In the genomic region with DNA sequence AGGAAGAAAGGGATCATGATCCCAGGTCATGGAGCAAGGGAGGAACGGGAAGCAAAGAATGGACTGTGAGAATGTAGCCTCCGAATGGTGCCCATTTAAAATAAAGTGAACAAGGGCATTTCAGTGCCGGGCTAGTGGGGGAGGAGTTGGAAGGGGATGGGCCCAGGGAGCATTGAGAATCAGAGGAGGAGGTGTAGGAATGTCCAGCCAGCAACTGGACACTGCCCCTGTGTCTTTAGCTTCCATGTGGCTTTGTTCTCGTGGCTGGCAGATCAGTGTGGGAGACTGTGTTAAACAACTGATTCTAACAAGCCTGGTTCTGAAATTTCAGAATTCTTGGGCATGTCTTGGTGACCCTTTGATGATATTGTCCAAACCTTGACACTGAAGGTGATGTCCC, we compare ENCODE assay signal across 12 cellular contexts. TPM values are rescaled to one million over a fixed set of nuclear protein-coding genes. Genes with fewer than 3 reads are reported as not detected.
DNase-seq lines count a peak whose midpoint lies in the region; ATAC-seq, FAIRE-seq and TF ChIP-seq lines count a peak whose summit lies in the region.
"Had no signal": no experiment of that assay in that cellular context is flagged by ENCODE, and none has a peak within 500 bp of the region (broad histone marks: within the 10 kb centered on the region; RNA-seq: fewer than 3 reads in every experiment).

No MANE protein-coding gene starts in this region.

- no peaks in the 10 kb centered on the region for H3K27me3 ChIP-seq in neural progenitor cell
- H3K27me3 ChIP-seq: heart left ventricle had no signal

- H3K4me1 Mint-ChIP-seq in IgD-negative memory B cell (peaks cover 13 to 24% (median 19%) of the 10 kb centered on the region in 3 donors), neural progenitor cell (peaks cover 27% of the 10 kb centered on the region)
- H3K4me1 Mint-ChIP-seq in central memory CD8-positive, alpha-beta T cell = peaks cover 27% of the 10 kb centered on the region

- peaks cover 21% of the 10 kb centered on the region for H4K20me1 ChIP-seq in neural progenitor cell (ENCODE audit: low read depth)

- no peak overlapping the region for H3K4me2 ChIP-seq in neural progenitor cell

- no peak for FAIRE-seq in H54 (lab: Jason Lieb, UNC)

- H3K36me3 ChIP-seq in neural progenitor cell = no peaks in the 10 kb centered on the region

- no peak overlapping the region for H3K27ac ChIP-seq in neural progenitor cell

- H3K27me3 Mint-ChIP-seq in IgD-negative memory B cell (no peaks in the 10 kb centered on the region), neural progenitor cell (ENCODE audit: insufficient read depth, low read depth) (peaks cover 4% of the 10 kb centered on the region)
- H3K27me3 Mint-ChIP-seq in central memory CD8-positive, alpha-beta T cell = peaks cover 23% of the 10 kb centered on the region

- peak overlapping the region; percentile 38 to 96 (median 66) for H3K4me3 Mint-ChIP-seq in IgD-negative memory B cell
- no peak overlapping the region for H3K4me3 Mint-ChIP-seq in central memory CD8-positive, alpha-beta T cell
- peak overlapping the region; percentile 76 for H3K4me3 Mint-ChIP-seq in neural progenitor cell

- DNase-seq in Ammon's horn (ENCODE audit: low spot score) = peak; percentile 82
- DNase-seq in central memory CD8-positive, alpha-beta T cell (ENCODE audit: low spot score in 2 of 2) = no peak
- peak; percentile 32 for DNase-seq in neural progenitor cell (ENCODE audit: low spot score)
- DNase-seq in H54 (ENCODE audit: insufficient read length, low spot score) = no peak
- DNase-seq in NCI-H226 = no peak
- DNase-seq in GF-D8 (lab: John Stamatoyannopoulos, UW) = no peak
- DNase-seq: heart left ventricle, left cardiac atrium, NCI-H187 treated with DMSO at 0.1 percent for 48 hours, NCI-H526 treated with DMSO at 0.1 percent for 48 hours had no signal

- ATAC-seq in central memory CD8-positive, alpha-beta T cell (replicated peaks; ENCODE audit: extremely low read depth, poor library complexity, severe bottlenecking) = no peak
- no peak for ATAC-seq in HG03025 (IDR thresholded peaks at IDR 0.05; ENCODE audit: low FRiP score, unreplicated experiment)
- ATAC-seq: heart left ventricle, left cardiac atrium had no signal

- no peaks in the 10 kb centered on the region for H3K9me3 ChIP-seq in neural progenitor cell (ENCODE audit: low read depth)
- H3K9me3 ChIP-seq: heart left ventricle had no signal

- no peak for TF ChIP-seq CTCF in neural progenitor cell (IDR thresholded peaks at IDR 0.05)

- peaks cover 26% of the 10 kb centered on the region for H3K79me2 ChIP-seq in neural progenitor cell (ENCODE audit: low read depth)

- H3K27ac Mint-ChIP-seq in IgD-negative memory B cell (peak overlapping the region in 2 of 3 donors; percentile 89), neural progenitor cell (peak overlapping the region; percentile 90)
- H3K27ac Mint-ChIP-seq in central memory CD8-positive, alpha-beta T cell (ENCODE audit: low read depth) = peak overlapping the region; percentile 92

- H3K4me1 ChIP-seq in neural progenitor cell = peaks cover 22% of the 10 kb centered on the region

- no peak overlapping the region for H3K9ac ChIP-seq in neural progenitor cell

- H3K36me3 Mint-ChIP-seq in IgD-negative memory B cell (peaks cover 3% of the 10 kb centered on the region), neural progenitor cell (no peaks in the 10 kb centered on the region)
- peaks cover 16% of the 10 kb centered on the region for H3K36me3 Mint-ChIP-seq in central memory CD8-positive, alpha-beta T cell (ENCODE audit: insufficient read depth)

- H3F3A ChIP-seq in neural progenitor cell (ENCODE audit: low read depth) = peaks cover 17% of the 10 kb centered on the region

- no peak for TF ChIP-seq POLR2A in H54 (IDR thresholded peaks at IDR 0.05; ENCODE audit: low read depth, low read length)

- H3K9me3 Mint-ChIP-seq in IgD-negative memory B cell = no peaks in the 10 kb centered on the region
- H3K9me3 Mint-ChIP-seq in central memory CD8-positive, alpha-beta T cell = no peaks in the 10 kb centered on the region
- no peaks in the 10 kb centered on the region for H3K9me3 Mint-ChIP-seq in neural progenitor cell

- H3K4me3 ChIP-seq in neural progenitor cell = no peak overlapping the region

- peak overlapping the region; percentile 61 for H2AFZ ChIP-seq in neural progenitor cell (replicated peaks)

RNA-seq across cellular contexts. Expression of a gene that starts 1.4 kb away (rescaled TPM):
- polyA plus RNA-seq in IgD-negative memory B cell = 2.4 TPM
- total RNA-seq in neural progenitor cell (ENCODE audit: low replicate concordance) = 15.9 and 26.5 TPM in 2 replicates

Comparison
In these comparisons a context has a peak if more than half of its experiments do, and no peak if none do; other contexts are left out.
1. DNase-seq: peak in Ammon's horn (single experiment) and neural progenitor cell (single experiment); none in central memory CD8-positive, alpha-beta T cell (0 of 2), H54 (single experiment), NCI-H226 (single experiment) and GF-D8 (single experiment).
2. Peak in every context shown above with its lines, with median percentiles within 50 percentile points of each other: H3K27ac Mint-ChIP-seq.